In genomic region chr5:150640311-150641005, GRCh38 we compare ENCODE assay signal across 9 cellular contexts. TPM values are rescaled to one million over a fixed set of nuclear protein-coding genes. Genes with fewer than 3 reads are reported as not detected.
A peak's percentile ranks its signal among the peaks of the same experiment; 100 is the strongest.
DNase-seq lines count a peak whose midpoint lies in the region; ATAC-seq, FAIRE-seq and TF ChIP-seq lines count a peak whose summit lies in the region.
"Had no signal": no experiment of that assay in that cellular context is flagged by ENCODE, and none has a peak within 500 bp of the region (broad histone marks: within the 10 kb centered on the region; RNA-seq: fewer than 3 reads in every experiment).

Gene SYNPO, plus strand, starts transcription at chr5:150640660. Its CDS starts 7,616 bp downstream, at chr5:150648276.

- H3K27me3 ChIP-seq in HUES6 (ENCODE audit: control insufficient read depth, insufficient read depth, low read length) (no peaks in the 10 kb centered on the region), K562 (ENCODE audit: control insufficient read depth in 2 of 2, insufficient read depth in 2 of 2, low read length in 2 of 2) (peaks cover 6 to 30% of the 10 kb centered on the region in 2 experiments; a peak in 4 of 5 replicates), layer of hippocampus (ENCODE audit: control insufficient read depth, insufficient read depth, low read length) (no peaks in the 10 kb centered on the region)

- TF ChIP-seq POLR2A in K562 (conservative IDR thresholded peaks at IDR 0.05), result no peak

- no TSS peak for BruUV-seq in K562 (replicated peaks; lab: Mats Ljungman, UMichigan)

- DNase-seq in K562 (ENCODE audit: extremely low read depth in 1 of 4, low spot score in 3 of 4), result peak; percentile 63 to 80 (median 70)
- no peak for DNase-seq in D341Med (ENCODE audit: low spot score)
- no peak for DNase-seq in NCI-H526 treated with DMSO at 0.1 percent for 48 hours (lab: John Stamatoyannopoulos, UW)
- no peak for DNase-seq in NCI-H2171 (lab: John Stamatoyannopoulos, UW)

- in situ Hi-C loops in K562 (cut with MboI), result no loop called here

- no peaks in the 10 kb centered on the region for H3K36me3 ChIP-seq in HUES6 (ENCODE audit: control insufficient read depth, insufficient read depth, low read length)
- no peaks in the 10 kb centered on the region for H3K36me3 ChIP-seq in K562 (ENCODE audit: control insufficient read depth, insufficient read depth, low read length)

- peaks cover 16% of the 10 kb centered on the region for H4K20me1 ChIP-seq in K562 (replicated peaks; ENCODE audit: control insufficient read depth, insufficient read depth, low read length)

- peaks cover 68% of the 10 kb centered on the region for H3K4me1 ChIP-seq in HUES6 (ENCODE audit: control insufficient read depth, insufficient read depth, low read length)
- peaks cover 11 to 18% of the 10 kb centered on the region in 2 experiments for H3K4me1 ChIP-seq in K562 (replicated peaks in 1 of 2; ENCODE audit: control insufficient read depth in 2 of 2, insufficient read depth in 2 of 2, low read length in 2 of 2)

- peak within 1 kb of the TSS; percentile 9; the same call in 1 of the 2 replicates for H3K4me2 ChIP-seq in K562 (ENCODE audit: insufficient read depth, low read length)

- H3K4me3 ChIP-seq in HUES6 (ENCODE audit: low read depth, low read length) (peak within 1 kb of the TSS; percentile 8; the same call in 1 of the 2 replicates), K562 (no peak within 1 kb of the TSS)

- no peak for TF ChIP-seq RAD21 in K562 (CRISPR knock-in tag; conservative IDR thresholded peaks at IDR 0.05 in 1 of 2, IDR thresholded peaks at IDR 0.05 in 1 of 2)

- TF ChIP-seq CTCF in K562 (IDR thresholded peaks at IDR 0.05 in 2 of 3, conservative IDR thresholded peaks at IDR 0.05 in 1 of 3; ENCODE audit: insufficient read depth in 2 of 3, low read depth in 1 of 3, low read length in 3 of 3) (no peak), subcutaneous adipose tissue (IDR thresholded peaks at IDR 0.05; ENCODE audit: low read depth) (no peak)

- WGBS in K562 (ENCODE audit: insufficient coverage, low coverage, missing lambda C conversion rate), result 0% methylated on average over 13 of the region's 14 CpGs

- H3K27ac ChIP-seq in HUES6 (ENCODE audit: low read depth, low read length) (peak within 1 kb of the TSS; percentile 31; the same call in 1 of the 2 replicates), K562 (ENCODE audit: extremely low read depth, low read depth, low read length) (no peak within 1 kb of the TSS), layer of hippocampus (ENCODE audit: low read depth, low read length) (peak within 1 kb of the TSS; percentile 77)

- no peak within 1 kb of the TSS; the same call in 1 of the 2 replicates for H2AFZ ChIP-seq in K562 (ENCODE audit: low read depth, low read length)

- ATAC-seq in K562 (peak; percentile 86), HG02571 (IDR thresholded peaks at IDR 0.05; ENCODE audit: unreplicated experiment) (no peak)

- H3K79me2 ChIP-seq in K562 (ENCODE audit: control insufficient read depth, insufficient read depth, low read length), result no peaks in the 10 kb centered on the region

- peak; percentile 72; the same call in 1 of the 2 replicates for TF ChIP-seq EP300 in K562 (IDR thresholded peaks at IDR 0.05; ENCODE audit: low read length)

- peak; percentile 85 for FAIRE-seq in K562 (lab: Jason Lieb, UNC)

- H3K9me3 ChIP-seq in HUES6 (ENCODE audit: control insufficient read depth, insufficient read depth, low read depth, low read length), result no peaks in the 10 kb centered on the region
- H3K9me3 ChIP-seq in K562 (replicated peaks; ENCODE audit: control insufficient read depth, insufficient read depth, low read depth, low read length), result no peaks in the 10 kb centered on the region

- intact Hi-C loops in K562 (cut with micrococcal nuclease), result no loop called here

- H3K9ac ChIP-seq in HUES6 (ENCODE audit: low read length) (peak within 1 kb of the TSS; percentile 52), K562 (ENCODE audit: insufficient read depth in 1 of 2, low read depth in 2 of 2, low read length in 2 of 2) (0 out of 4 replicates have a peak within 1 kb of the TSS, but pooled peaks of 1 of the 2 experiments have one; percentile 5)

- no peaks in the 10 kb centered on the region for H3K9me1 ChIP-seq in K562 (ENCODE audit: control insufficient read depth, insufficient read depth, low read length)

- POLR2A ChIA-PET in K562 (lab: Yijun Ruan, JAX), result interaction anchor here (0.7 to 0.9 kb wide), 4 partner anchors 8 to 536 kb away, joined by 3 to 4 read pairs (median 3); no protein-coding TSS in a partner anchor

- CTCF ChIA-PET in K562 (lab: Yijun Ruan, JAX; ENCODE audit: low intra/inter-chr PET ratio), result interaction anchor here (0.7 kb wide), 1 partner anchor 79 kb away, joined by 3 read pairs; no protein-coding TSS in a partner anchor

TF ChIP-seq in K562, 482 proteins besides CTCF, POLR2A, EP300 and RAD21 (continues in another document):
- TF ChIP-seq ATF7 (IDR thresholded peaks at IDR 0.05) (0 out of 2 replicates have a peak, but pooled peaks have one; percentile 21), ZNF316 (IDR thresholded peaks at IDR 0.05) (peak; percentile 27; the same call in 1 of the 2 replicates), NFE2 (IDR thresholded peaks at IDR 0.05; ENCODE audit: low read depth) (peak; percentile 79), NCOA1 (IDR thresholded peaks at IDR 0.05; ENCODE audit: low read depth) (peak; percentile 30; the same call in 1 of the 2 replicates), ZNF175 (CRISPR knock-in tag; IDR thresholded peaks at IDR 0.05; ENCODE audit: low read depth) (no peak), BHLHE40 (IDR thresholded peaks at IDR 0.05; ENCODE audit: low read length) (0 out of 2 replicates have a peak, but pooled peaks have one; percentile 23), CXXC5 (CRISPR knock-in tag; IDR thresholded peaks at IDR 0.05) (0 out of 2 replicates have a peak, but pooled peaks have one; percentile 23), NBN (IDR thresholded peaks at IDR 0.05; ENCODE audit: low read depth) (0 out of 2 replicates have a peak, but pooled peaks have one; percentile 29), CLOCK (CRISPR knock-in tag; IDR thresholded peaks at IDR 0.05; ENCODE audit: borderline replicate concordance) (no peak), FUS (optimal IDR thresholded peaks at IDR 0.05; ENCODE audit: low read depth, low read length) (no peak), RNF2 (IDR thresholded peaks at IDR 0.05) (0 out of 2 replicates have a peak, but pooled peaks have one; percentile 39), YY1 (IDR thresholded peaks at IDR 0.05; ENCODE audit: borderline replicate concordance in 1 of 3, control insufficient read depth in 1 of 3, extremely low read depth in 1 of 3, insufficient read depth in 3 of 3, insufficient read length in 1 of 3, insufficient replicate concordance in 2 of 3, low read depth in 1 of 3, low read length in 2 of 3) (peak in 2 of 3 experiments; percentile 16 to 67), RFX7 (CRISPR knock-in tag; IDR thresholded peaks at IDR 0.05) (no peak), JUN (IDR thresholded peaks at IDR 0.05; ENCODE audit: borderline replicate concordance, low read depth, low read length) (peak; percentile 86), JUN (CRISPR knock-in tag; IDR thresholded peaks at IDR 0.05; ENCODE audit: borderline replicate concordance) (no peak), PTBP1 (IDR thresholded peaks at IDR 0.05; ENCODE audit: low read depth, low read length) (no peak), ARID1B (IDR thresholded peaks at IDR 0.05) (peak; percentile 89), NFIC (IDR thresholded peaks at IDR 0.05) (peak; percentile 17; the same call in 1 of the 2 replicates), RCOR1 (IDR thresholded peaks at IDR 0.05; ENCODE audit: borderline replicate concordance in 1 of 2, low read depth in 2 of 2, low read length in 2 of 2) (peak in 1 of 2 experiments; percentile 97; a peak in 2 of 4 replicates), CBFA2T2 (conservative IDR thresholded peaks at IDR 0.05) (peak; percentile 51), MAFF (IDR thresholded peaks at IDR 0.05; ENCODE audit: low read length) (peak; percentile 27; the same call in 1 of the 2 replicates), DPF2 (IDR thresholded peaks at IDR 0.05) (peak; percentile 86)

RNA-seq across cellular contexts. Expression of gene SYNPO, which starts in this region (rescaled TPM):
- total RNA-seq in K562 (2011; cell fraction: chromatin; rRNA removed; ENCODE audit: low replicate concordance), result 0.09 and 0.19 TPM in 2 replicates
- total RNA-seq in K562 (2011; cell fraction: nucleolus; rRNA removed), result 0.13 and 0.17 TPM in 2 replicates
- total RNA-seq in K562 (2011; cell fraction: nucleoplasm; rRNA removed), result 0.23 and 0.29 TPM in 2 replicates
- total RNA-seq in K562 (2014; rRNA removed) (0.04 TPM in 1 of 2 replicates, not detected in the other), K562 (2014; rRNA removed; fragmentation: Illumina TruSeq; extraction: Trizol) (not detected in 2 replicates), K562 (2015; rRNA removed; fragmentation: Illumina TruSeq; extraction: Trizol) (not detected in 2 replicates), K562 (2021) (0.31 and 0.36 TPM in 2 replicates), subcutaneous adipose tissue (10 to 100 TPM; 12.2 to 40.7 (median 21.4) TPM)
- polyA plus RNA-seq in K562 (2011; rRNA removed) (0.03 and 0.05 TPM in 2 replicates), K562 (2014; fragmentation: Illumina TruSeq; extraction: Trizol) (0.03 and 0.10 TPM in 2 replicates), K562 (2014; fragmentation: Nextera tagmentation; extraction: Ambion mirVana) (under 1 TPM in 1 of 2 experiments, not detected in 1; 0.03 TPM), K562 (2014; rRNA removed) (0.01 TPM in 1 of 2 replicates, not detected in the other)
- polyA plus RNA-seq in K562 (2011; cell fraction: cytosol; rRNA removed), result 0.31 and 0.44 TPM in 2 replicates
- polyA plus RNA-seq in K562 (2011; cell fraction: nucleus; rRNA removed), result 0.04 and 0.09 TPM in 2 replicates
- polyA plus RNA-seq in K562 (2012), result 0.12 and 0.17 TPM in 2 replicates
- 0.03 and 0.07 TPM in 2 replicates for polyA minus RNA-seq in K562 (2011; rRNA and poly(A)+ RNA removed)
- polyA minus RNA-seq in K562 (2011; cell fraction: cytosol; rRNA and poly(A)+ RNA removed), result not detected in 2 replicates
- polyA minus RNA-seq in K562 (2011; cell fraction: nucleus; rRNA and poly(A)+ RNA removed), result 0.11 and 0.13 TPM in 2 replicates
- total RNA-seq: T-helper 1 cell treated with Interleukin-12 subunit alpha and Interleukin-12 subunit beta and Interleukin-4 antibody, amounts not matched to agents 30 ng/mL and 1 ng/mL, for 36 hours had no signal

Comparison
In these comparisons a context has a peak if more than half of its experiments do, and no peak if none do; other contexts are left out.
1. RNA of gene SYNPO (total RNA-seq): 12.2 to 40.7 TPM in subcutaneous adipose tissue; 0.04 to 0.36 TPM in K562; every median in the first group is over 4 times any median in the second.
2. Peak in DNase-seq, ATAC-seq and H3K4me2 ChIP-seq in K562; RNA of the gene not detected or under 1 TPM.